Comparison of ENCODE assay signal across 19 cellular contexts in genomic region chr6:7787731-7788130, GRCh38.
DNase-seq lines count a peak whose midpoint lies in the region; ATAC-seq, FAIRE-seq and TF ChIP-seq lines count a peak whose summit lies in the region.
"Had no signal": no experiment of that assay in that cellular context is flagged by ENCODE, and none has a peak within 500 bp of the region (broad histone marks: within the 10 kb centered on the region; RNA-seq: fewer than 3 reads in every experiment).

No MANE protein-coding gene starts in this region.

- TF ChIP-seq POLR2A in A549 (IDR thresholded peaks at IDR 0.05; ENCODE audit: low read length) (no peak), K562 (conservative IDR thresholded peaks at IDR 0.05) (no peak)

- H3K4me2 ChIP-seq in A549 (no peak overlapping the region), GM23248 (ENCODE audit: unreplicated experiment) (peak overlapping the region; percentile 80), K562 (ENCODE audit: insufficient read depth, low read length) (no peak overlapping the region), osteoblast (ENCODE audit: insufficient read depth, low read length) (peak overlapping the region; percentile 58)
- H3K4me2 ChIP-seq: GM23338 had no signal

- 82% methylated on average over 2 of the region's 2 CpGs for whole genome bisulfite sequencing in A549 (ENCODE audit: missing lambda C conversion rate)
- WGBS in GM23248 (ENCODE audit: low coverage in 1 of 2, low lambda C conversion rate in 2 of 2, missing lambda C conversion rate in 2 of 2), 2 experiments = 50% methylated on average over 2 of the region's 2 CpGs
- 3% methylated on average over 2 of the region's 2 CpGs for WGBS in K562 (ENCODE audit: insufficient coverage, low coverage, missing lambda C conversion rate)

- H3K79me2 ChIP-seq in GM23248 (ENCODE audit: insufficient read depth) (no peaks in the 10 kb centered on the region), K562 (ENCODE audit: control insufficient read depth, insufficient read depth, low read length) (no peaks in the 10 kb centered on the region), osteoblast (ENCODE audit: insufficient read depth, low read length) (no peaks in the 10 kb centered on the region)

- TF ChIP-seq RAD21 in A549 (conservative IDR thresholded peaks at IDR 0.05 in 1 of 2, IDR thresholded peaks at IDR 0.05 in 1 of 2) = no peak
- no peak for TF ChIP-seq RAD21 in K562 (CRISPR knock-in tag; conservative IDR thresholded peaks at IDR 0.05 in 1 of 2, IDR thresholded peaks at IDR 0.05 in 1 of 2)

- POLR2A ChIA-PET in A549 (lab: Yijun Ruan, JAX) = no interaction called here
- POLR2A ChIA-PET in K562 (lab: Yijun Ruan, JAX) = interaction anchor here (1.1 kb wide), 1 partner anchor 240 kb away, joined by 3 read pairs; no protein-coding TSS in a partner anchor

- no peaks in the 10 kb centered on the region for H3K9me3 ChIP-seq in A549
- H3K9me3 ChIP-seq in GM23248 (ENCODE audit: low read depth) = no peaks in the 10 kb centered on the region
- H3K9me3 ChIP-seq in K562 (replicated peaks; ENCODE audit: control insufficient read depth, insufficient read depth, low read depth, low read length) = no peaks in the 10 kb centered on the region
- no peaks in the 10 kb centered on the region for H3K9me3 ChIP-seq in osteoblast (ENCODE audit: low read depth, low read length)
- H3K9me3 ChIP-seq: Caco-2 had no signal

- H2AFZ ChIP-seq in GM23248 (0 out of 2 replicates have a peak overlapping the region, but pooled peaks have one; percentile 2), K562 (ENCODE audit: low read depth, low read length) (no peak overlapping the region), osteoblast (ENCODE audit: low read length) (no peak overlapping the region)
- H2AFZ ChIP-seq: GM23338 had no signal

- H3K36me3 ChIP-seq in GM23248 (ENCODE audit: low read depth) = no peaks in the 10 kb centered on the region
- no peaks in the 10 kb centered on the region for H3K36me3 ChIP-seq in K562 (ENCODE audit: control insufficient read depth, insufficient read depth, low read length)
- H3K36me3 ChIP-seq in osteoblast (ENCODE audit: insufficient read depth, low read length) = no peaks in the 10 kb centered on the region

- no peaks in the 10 kb centered on the region for H3K9me2 ChIP-seq in GM23248 (ENCODE audit: insufficient read depth)

- no peak for TF ChIP-seq CTCF in A549 (IDR thresholded peaks at IDR 0.05)
- TF ChIP-seq CTCF in K562 (IDR thresholded peaks at IDR 0.05 in 2 of 3, conservative IDR thresholded peaks at IDR 0.05 in 1 of 3; ENCODE audit: insufficient read depth in 2 of 3, low read depth in 1 of 3, low read length in 3 of 3) = no peak
- no peak for TF ChIP-seq CTCF in osteoblast (IDR thresholded peaks at IDR 0.05; ENCODE audit: extremely low read depth, low read depth, low read length)

- H3K27ac ChIP-seq in A549 (no peak overlapping the region), GM23248 (peak overlapping the region; percentile 50), K562 (ENCODE audit: extremely low read depth, low read depth, low read length) (no peak overlapping the region), osteoblast (ENCODE audit: low read depth, low read length) (no peak overlapping the region)
- H3K27ac ChIP-seq: C4-2B had no signal

- H3F3A ChIP-seq in GM23248 (ENCODE audit: insufficient read depth) = peaks cover 27% of the 10 kb centered on the region

- FAIRE-seq in A549 (lab: Jason Lieb, UNC) (no peak), K562 (lab: Jason Lieb, UNC) (no peak)
- FAIRE-seq: D721Med, G401.6, GM12891, GM18507, H54, HTR-8/SVneo had no signal

- CTCF ChIA-PET in A549 (lab: Yijun Ruan, JAX) (interaction anchor here (1.4 kb wide), 1 partner anchor 41 kb away, joined by 4 read pairs; no protein-coding TSS in a partner anchor), K562 (lab: Yijun Ruan, JAX; ENCODE audit: low intra/inter-chr PET ratio) (no interaction called here)

- H4K20me1 ChIP-seq in GM23248 (ENCODE audit: insufficient read depth) (no peaks in the 10 kb centered on the region), K562 (replicated peaks; ENCODE audit: control insufficient read depth, insufficient read depth, low read length) (no peaks in the 10 kb centered on the region), osteoblast (ENCODE audit: insufficient read depth, low read length) (no peaks in the 10 kb centered on the region)

- DNase-seq in A549 (ENCODE audit: low read depth in 1 of 2, low spot score in 1 of 2) (no peak), GM23248 (no peak), K562 (ENCODE audit: extremely low read depth in 1 of 4, low spot score in 3 of 4) (no peak), osteoblast (ENCODE audit: insufficient read length, low spot score, missing footprints) (no peak), SW480 (ENCODE audit: low spot score) (no peak), NOMO-1 treated with DMSO at 0.1 percent for 48 hours (lab: John Stamatoyannopoulos, UW; ENCODE audit: unreplicated experiment) (no peak)
- DNase-seq: AML-193; Caco-2; CD4-positive, alpha-beta T cell had no signal

- no peak overlapping the region for H3K4me3 ChIP-seq in A549
- H3K4me3 ChIP-seq in GM23248 = peak overlapping the region; percentile 45
- no peak overlapping the region for H3K4me3 ChIP-seq in K562
- H3K4me3 ChIP-seq in osteoblast (ENCODE audit: insufficient read depth, low read length) = no peak overlapping the region
- H3K4me3 ChIP-seq: GM23338 had no signal

- 0 out of 3 replicates have a peak, but pooled peaks cover 3% of the 10 kb centered on the region for H3K4me1 ChIP-seq in A549
- H3K4me1 ChIP-seq in GM23248 (ENCODE audit: insufficient read depth) = peaks cover 37% of the 10 kb centered on the region
- no peaks in the 10 kb centered on the region for H3K4me1 ChIP-seq in K562 (replicated peaks in 1 of 2; ENCODE audit: control insufficient read depth in 2 of 2, insufficient read depth in 2 of 2, low read length in 2 of 2)
- H3K4me1 ChIP-seq in osteoblast (ENCODE audit: insufficient read depth, low read length) = peaks cover 12% of the 10 kb centered on the region
- H3K4me1 ChIP-seq: Caco-2 had no signal

- intact Hi-C loops in K562 (cut with micrococcal nuclease) = no loop called here

- in situ Hi-C loops in GM23248 (cut with MboI) = no loop called here
- in situ Hi-C loops in K562 (cut with MboI) = no loop called here

- H3K27me3 ChIP-seq in GM23248 (replicated peaks; ENCODE audit: insufficient read depth) = no peaks in the 10 kb centered on the region
- peaks cover 15 to 25% of the 10 kb centered on the region in 2 experiments for H3K27me3 ChIP-seq in K562 (ENCODE audit: control insufficient read depth in 2 of 2, insufficient read depth in 2 of 2, low read length in 2 of 2)
- H3K27me3 ChIP-seq in osteoblast (ENCODE audit: insufficient read depth, low read length) = peaks cover 5% of the 10 kb centered on the region

- TF ChIP-seq EP300 in A549 (IDR thresholded peaks at IDR 0.05) (no peak), K562 (IDR thresholded peaks at IDR 0.05; ENCODE audit: low read length) (no peak)

- H3K9ac ChIP-seq in GM23248 (no peak overlapping the region), K562 (ENCODE audit: insufficient read depth in 1 of 2, low read depth in 2 of 2, low read length in 2 of 2) (no peak overlapping the region)

- no TSS peak for BruUV-seq in K562 (replicated peaks; lab: Mats Ljungman, UMichigan)

- no peak for ATAC-seq in A549
- ATAC-seq in K562 = no peak
- ATAC-seq in HG03520 (IDR thresholded peaks at IDR 0.05; ENCODE audit: unreplicated experiment) = no peak
- ATAC-seq: GM23338, HCT116 had no signal

- no peaks in the 10 kb centered on the region for H3K9me1 ChIP-seq in K562 (ENCODE audit: control insufficient read depth, insufficient read depth, low read length)

TF ChIP-seq in A549, 52 proteins besides CTCF, POLR2A, EP300 and RAD21 (continues in another document):
- no peak for TF ChIP-seq NPAS2 (CRISPR knock-in tag; IDR thresholded peaks at IDR 0.05; ENCODE audit: borderline replicate concordance)
- TF ChIP-seq GATA3 (IDR thresholded peaks at IDR 0.05; ENCODE audit: borderline replicate concordance) = no peak
- TF ChIP-seq, protein P1, sequence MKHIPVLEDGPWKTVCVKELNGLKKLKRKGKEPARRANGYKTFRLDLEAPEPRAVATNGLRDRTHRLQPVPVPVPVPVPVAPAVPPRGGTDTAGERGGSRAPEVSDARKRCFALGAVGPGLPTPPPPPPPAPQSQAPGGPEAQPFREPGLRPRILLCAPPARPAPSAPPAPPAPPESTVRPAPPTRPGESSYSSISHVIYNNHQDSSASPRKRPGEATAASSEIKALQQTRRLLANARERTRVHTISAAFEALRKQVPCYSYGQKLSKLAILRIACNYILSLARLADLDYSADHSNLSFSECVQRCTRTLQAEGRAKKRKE (CRISPR knock-in tag; IDR thresholded peaks at IDR 0.05; ENCODE audit: low read depth) = no peak
- TF ChIP-seq RFX5 (IDR thresholded peaks at IDR 0.05) = no peak

TF ChIP-seq in K562, 482 proteins besides CTCF, POLR2A, EP300 and RAD21:
- TF ChIP-seq MAFF (IDR thresholded peaks at IDR 0.05; ENCODE audit: low read length) (peak; percentile 22), ZNF239 (CRISPR knock-in tag; IDR thresholded peaks at IDR 0.05) (no peak), MAFG (tag; conservative IDR thresholded peaks at IDR 0.05) (peak; percentile 30; the same call in 1 of the 2 replicates), NCOA4 (IDR thresholded peaks at IDR 0.05; ENCODE audit: partially characterized antibody) (no peak), ZNF316 (IDR thresholded peaks at IDR 0.05) (peak; percentile 72), C11orf30 (IDR thresholded peaks at IDR 0.05; ENCODE audit: low read depth) (peak; percentile 12; the same call in 1 of the 2 replicates)

Comparison
In these comparisons a context has a peak if more than half of its experiments do, and no peak if none do; other contexts are left out.
1. H3K4me2 ChIP-seq: peak in GM23248 (single experiment) and osteoblast (single experiment); none in A549 (single experiment) and K562 (single experiment).
2. Of the 35 proteins assayed by ChIP-seq in both K562 and A549: peak only in K562: none; only in A549: MAFK; in both: none; in neither: 34.